In the genomic region with DNA sequence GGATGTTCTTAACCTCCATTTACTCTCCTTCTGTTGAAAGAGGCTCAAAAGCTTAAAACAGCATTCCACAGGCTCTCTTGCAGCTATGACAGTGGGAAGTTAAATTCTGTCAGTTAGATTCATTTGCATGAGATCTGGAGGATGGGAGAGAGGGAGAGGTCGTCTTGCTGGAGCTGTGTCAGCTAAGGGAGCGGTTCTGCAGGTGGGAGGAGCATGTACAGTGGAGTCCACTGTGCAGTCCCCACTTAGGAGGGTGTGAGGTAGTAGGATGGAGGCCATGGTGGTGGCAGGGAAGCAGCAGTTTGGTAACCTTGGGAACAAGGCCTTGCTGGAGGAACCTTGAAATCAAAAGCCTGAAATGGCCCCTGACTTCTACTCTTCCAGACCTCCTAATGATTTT, we compare ENCODE assay signal across 22 cellular contexts. TPM values are rescaled to one million over a fixed set of nuclear protein-coding genes. Genes with fewer than 3 reads are reported as not detected.
DNase-seq lines count a peak whose midpoint lies in the region; ATAC-seq and TF ChIP-seq lines count a peak whose summit lies in the region.
"Had no signal": no experiment of that assay in that cellular context is flagged by ENCODE, and none has a peak within 500 bp of the region (broad histone marks: within the 10 kb centered on the region; RNA-seq: fewer than 3 reads in every experiment).

No MANE protein-coding gene starts in this region.

- TF ChIP-seq CTCF in heart right ventricle (IDR thresholded peaks at IDR 0.05) (no peak), vagina (IDR thresholded peaks at IDR 0.05) (no peak), uterus (IDR thresholded peaks at IDR 0.05) (no peak)

- H3K9me3 ChIP-seq in heart right ventricle, result peaks cover 0 to 5% (median 0%) of the 10 kb centered on the region in 11 donors
- no peaks in the 10 kb centered on the region for H3K9me3 ChIP-seq in vagina
- H3K9me3 ChIP-seq in uterus, result no peaks in the 10 kb centered on the region
- H3K9me3 ChIP-seq: tibial artery had no signal

- no peaks in the 10 kb centered on the region for H3K9me3 Mint-ChIP-seq in effector memory CD8-positive, alpha-beta T cell
- H3K9me3 Mint-ChIP-seq: activated CD4-positive, alpha-beta memory T cell treated with anti-CD3 and anti-CD28 coated beads for 36 hours; activated naive CD4-positive, alpha-beta T cell treated with anti-CD3 and anti-CD28 coated beads, Interleukin-2, amount 10 ng/mL, durations not matched to agents 7 days and 5 days; activated T-cell treated with anti-CD3 and anti-CD28 coated beads, Interleukin-2, amount 50 U/mL, for 72 hours; brain; CD4-positive, alpha-beta memory T cell had no signal

- H3K27me3 Mint-ChIP-seq in effector memory CD8-positive, alpha-beta T cell, result no peaks in the 10 kb centered on the region
- H3K27me3 Mint-ChIP-seq: activated CD4-positive, alpha-beta memory T cell treated with anti-CD3 and anti-CD28 coated beads for 36 hours had no signal

- H3K4me3 ChIP-seq in heart right ventricle, result no peak overlapping the region
- no peak overlapping the region for H3K4me3 ChIP-seq in vagina
- H3K4me3 ChIP-seq in uterus, result no peak overlapping the region
- H3K4me3 ChIP-seq: tibial artery had no signal

- no peak for DNase-seq in heart right ventricle
- no peak for DNase-seq in left ventricle myocardium superior
- DNase-seq in effector memory CD8-positive, alpha-beta T cell, result no peak
- DNase-seq in mesenteric fat pad (ENCODE audit: low spot score), result peak; percentile 30
- no peak for DNase-seq in vagina (ENCODE audit: extremely low spot score in 2 of 2)
- no peak for DNase-seq in AG20443 (ENCODE audit: low spot score)
- DNase-seq in uterus, result no peak
- DNase-seq in NCI-H1092 treated with DMSO at 0.1 percent for 48 hours (lab: John Stamatoyannopoulos, UW), result no peak
- DNase-seq: activated CD4-positive, alpha-beta memory T cell treated with anti-CD3 and anti-CD28 coated beads for 36 hours; activated CD4-positive, CD25-positive, alpha-beta regulatory T cell treated with anti-CD3 and anti-CD28 coated beads, Interleukin-2, amount 50 U/mL, for 72 hours; activated naive CD4-positive, alpha-beta T cell treated with anti-CD3 and anti-CD28 coated beads, Interleukin-2, amount 10 ng/mL, durations not matched to agents 7 days and 5 days; activated T-cell treated with anti-CD3 and anti-CD28 coated beads, Interleukin-2, amount 50 U/mL, for 72 hours; hippocampal formation; left cardiac atrium; MV-4-11; NCI-H2107; SHP77 treated with DMSO at 0.1 percent for 48 hours; stimulated activated CD4-positive, alpha-beta T cell treated with anti-CD3 and anti-CD28 coated beads, Interleukin-4, amount 100 ng/mL, for 1 hour; tibial artery had no signal

- H3K36me3 ChIP-seq in heart right ventricle (no peaks in the 10 kb centered on the region), vagina (no peaks in the 10 kb centered on the region), uterus (no peaks in the 10 kb centered on the region)
- H3K36me3 ChIP-seq: tibial artery had no signal

- H3K27ac ChIP-seq in heart right ventricle (peak overlapping the region in 9 of 10 donors; percentile 52 to 77 (median 70)), vagina (peak overlapping the region; percentile 26), uterus (no peak overlapping the region)
- H3K27ac ChIP-seq: tibial artery had no signal

- H3K36me3 Mint-ChIP-seq in effector memory CD8-positive, alpha-beta T cell (ENCODE audit: insufficient read depth), result no peaks in the 10 kb centered on the region
- H3K36me3 Mint-ChIP-seq: activated CD4-positive, alpha-beta memory T cell treated with anti-CD3 and anti-CD28 coated beads for 36 hours; activated naive CD4-positive, alpha-beta T cell treated with anti-CD3 and anti-CD28 coated beads, Interleukin-2, amount 10 ng/mL, durations not matched to agents 7 days and 5 days; brain; CD4-positive, alpha-beta memory T cell had no signal

- no peak for ATAC-seq in heart right ventricle
- ATAC-seq in left ventricle myocardium superior, result no peak
- ATAC-seq in effector memory CD8-positive, alpha-beta T cell (replicated peaks), result no peak
- ATAC-seq: activated T-cell treated with anti-CD3 and anti-CD28 coated beads, Interleukin-2, amount 50 U/mL, for 72 hours; HCT116 had no signal

- 77 to 83% methylated on average over 2 of the region's 2 CpGs for WGBS in heart right ventricle, 2 donors

- TF ChIP-seq POLR2A in vagina (IDR thresholded peaks at IDR 0.05) (no peak), uterus (IDR thresholded peaks at IDR 0.05) (no peak)

- H3K27me3 ChIP-seq in heart right ventricle, result no peaks in the 10 kb centered on the region
- H3K27me3 ChIP-seq in vagina, result no peaks in the 10 kb centered on the region
- no peaks in the 10 kb centered on the region for H3K27me3 ChIP-seq in uterus
- H3K27me3 ChIP-seq: tibial artery had no signal

- H3K4me3 Mint-ChIP-seq in effector memory CD8-positive, alpha-beta T cell, result no peak overlapping the region
- H3K4me3 Mint-ChIP-seq: activated CD4-positive, alpha-beta memory T cell treated with anti-CD3 and anti-CD28 coated beads for 36 hours; activated naive CD4-positive, alpha-beta T cell treated with anti-CD3 and anti-CD28 coated beads, Interleukin-2, amount 10 ng/mL, durations not matched to agents 7 days and 5 days; activated T-cell treated with anti-CD3 and anti-CD28 coated beads, Interleukin-2, amount 50 U/mL, for 72 hours had no signal

- H3K27ac Mint-ChIP-seq in effector memory CD8-positive, alpha-beta T cell, result peak overlapping the region; percentile 44 to 78
- H3K27ac Mint-ChIP-seq: activated CD4-positive, alpha-beta memory T cell treated with anti-CD3 and anti-CD28 coated beads for 36 hours; activated naive CD4-positive, alpha-beta T cell treated with anti-CD3 and anti-CD28 coated beads, Interleukin-2, amount 10 ng/mL, durations not matched to agents 7 days and 5 days; activated T-cell treated with anti-CD3 and anti-CD28 coated beads, Interleukin-2, amount 50 U/mL, for 72 hours had no signal

- peaks cover 0 to 38% (median 12%) of the 10 kb centered on the region in 9 donors for H3K4me1 ChIP-seq in heart right ventricle
- H3K4me1 ChIP-seq in vagina, result no peaks in the 10 kb centered on the region
- no peaks in the 10 kb centered on the region for H3K4me1 ChIP-seq in uterus

- H3K4me1 Mint-ChIP-seq in effector memory CD8-positive, alpha-beta T cell (ENCODE audit: low read depth in 2 of 2), result peaks cover 7 to 10% of the 10 kb centered on the region in 2 donors

- intact Hi-C loops in heart right ventricle (cut with DNase I) (loop anchor here in 1 of 10 donors (5.0 kb wide), 1 partner anchor 108 kb away; no protein-coding TSS in a partner anchor), left ventricle myocardium superior (cut with micrococcal nuclease) (no loop called here), vagina (cut with DNase I) (no loop called here), uterus (cut with DNase I; ENCODE audit: low total_unique reads) (no loop called here)

RNA-seq across cellular contexts. Expression of gene B4GALT5, which starts 12.0 kb away (rescaled TPM):
- total RNA-seq in heart right ventricle, result 10 to 100 TPM; 24.4 to 61.6 (median 34.3) TPM
- polyA plus RNA-seq in heart right ventricle, result 10 to 100 TPM in 1 of 2 donors, 1 to 10 TPM in 1; 7.4 to 12.5 TPM
- total RNA-seq in left ventricle myocardium superior, result 37.2 TPM
- 54.2 TPM for total RNA-seq in mesenteric fat pad
- total RNA-seq in vagina, result 17.9 TPM
- 10 to 100 TPM; 13.5 to 59.0 (median 25.0) TPM for total RNA-seq in uterus

Comparison
In these comparisons a context has a peak if more than half of its experiments do, and no peak if none do; other contexts are left out.
1. H3K27ac ChIP-seq: peak in heart right ventricle (9 of 10) and vagina (single experiment); none in uterus (0 of 2).